Comparison of ENCODE assay signal across 12 cellular contexts in genomic region chr13:51330741-51331140, GRCh38. TPM values are rescaled to one million over a fixed set of nuclear protein-coding genes. Genes with fewer than 3 reads are reported as not detected.
DNase-seq lines count a peak whose midpoint lies in the region; ATAC-seq and TF ChIP-seq lines count a peak whose summit lies in the region.
"Had no signal": no experiment of that assay in that cellular context is flagged by ENCODE, and none has a peak within 500 bp of the region (broad histone marks: within the 10 kb centered on the region; RNA-seq: fewer than 3 reads in every experiment).

No MANE protein-coding gene starts in this region.

- no peaks in the 10 kb centered on the region for H3K36me3 Mint-ChIP-seq in activated CD4-positive, alpha-beta T cell treated with anti-CD3 and anti-CD28 coated beads, Interleukin-2, amount 10 ng/mL, durations not matched to agents 24 days and 14 days (ENCODE audit: low read depth)

- intact Hi-C loops in activated CD4-positive, alpha-beta T cell treated with anti-CD3 and anti-CD28 coated beads, Interleukin-2, amount 10 ng/mL, durations not matched to agents 24 days and 14 days (cut with micrococcal nuclease), result loop anchor here (5.0 kb wide), 1 partner anchor 122 kb away; the partner anchor contains the start of gene INTS6

- H3K4me1 Mint-ChIP-seq in activated CD4-positive, alpha-beta T cell treated with anti-CD3 and anti-CD28 coated beads, Interleukin-2, amount 10 ng/mL, durations not matched to agents 24 days and 14 days, result peaks cover 18% of the 10 kb centered on the region

- ATAC-seq in HG03135 (IDR thresholded peaks at IDR 0.05; ENCODE audit: unreplicated experiment), result no peak
- ATAC-seq: A549 had no signal

- H3K27ac Mint-ChIP-seq in activated CD4-positive, alpha-beta T cell treated with anti-CD3 and anti-CD28 coated beads, Interleukin-2, amount 10 ng/mL, durations not matched to agents 24 days and 14 days, result peak overlapping the region; percentile 60

- no peak overlapping the region for H3K4me3 ChIP-seq in brain microvascular endothelial cell (ENCODE audit: low read depth, low read length)
- H3K4me3 ChIP-seq: A549, hepatocyte had no signal

- no peaks in the 10 kb centered on the region for H3K36me3 ChIP-seq in brain microvascular endothelial cell (replicated peaks)

- TF ChIP-seq CTCF in brain microvascular endothelial cell (IDR thresholded peaks at IDR 0.05; ENCODE audit: low read depth, low read length, missing control alignments), result no peak

- no peak overlapping the region for H3K27ac ChIP-seq in brain microvascular endothelial cell
- H3K27ac ChIP-seq: A549, hepatocyte had no signal

- in situ Hi-C loops in brain microvascular endothelial cell (cut with HindIII; ENCODE audit: low pct_ligation_motif_present, low sequenced_read_pairs), result no loop called here

- H3K27me3 ChIP-seq in brain microvascular endothelial cell (replicated peaks), result no peaks in the 10 kb centered on the region
- H3K27me3 ChIP-seq: hepatocyte had no signal

- H3K27me3 Mint-ChIP-seq in activated CD4-positive, alpha-beta T cell treated with anti-CD3 and anti-CD28 coated beads, Interleukin-2, amount 10 ng/mL, durations not matched to agents 24 days and 14 days, result no peaks in the 10 kb centered on the region
- H3K27me3 Mint-ChIP-seq: activated naive CD4-positive, alpha-beta T cell treated with anti-CD3 and anti-CD28 coated beads, Interleukin-2, amount 50 U/mL, for 24 hours had no signal

- H3K9me3 Mint-ChIP-seq in activated CD4-positive, alpha-beta T cell treated with anti-CD3 and anti-CD28 coated beads, Interleukin-2, amount 10 ng/mL, durations not matched to agents 24 days and 14 days, result no peaks in the 10 kb centered on the region
- H3K9me3 Mint-ChIP-seq: activated naive CD4-positive, alpha-beta T cell treated with anti-CD3 and anti-CD28 coated beads, Interleukin-2, amount 50 U/mL, for 24 hours had no signal

- DNase-seq in activated CD4-positive, alpha-beta T cell treated with anti-CD3 and anti-CD28 coated beads, Interleukin-2, amount 10 ng/mL, durations not matched to agents 24 days and 14 days, result no peak
- DNase-seq in activated CD4-positive, alpha-beta T cell treated with anti-CD3 and anti-CD28 coated beads, Interleukin-2, amount 50 U/mL, for 48 hours, result no peak
- DNase-seq in Kasumi-1 (lab: John Stamatoyannopoulos, UW), result peak; percentile 79 to 81
- peak; percentile 39 for DNase-seq in brain microvascular endothelial cell
- peak; percentile 33 for DNase-seq in superior temporal gyrus (ENCODE audit: extremely low spot score)
- DNase-seq in NCI-H1105 (lab: John Stamatoyannopoulos, UW), result no peak
- no peak for DNase-seq in medulla oblongata (ENCODE audit: extremely low spot score)
- DNase-seq: SHP77 treated with DMSO at 0.1 percent for 48 hours had no signal

- H3K4me3 Mint-ChIP-seq in activated CD4-positive, alpha-beta T cell treated with anti-CD3 and anti-CD28 coated beads, Interleukin-2, amount 10 ng/mL, durations not matched to agents 24 days and 14 days, result peak overlapping the region; percentile 43

RNA-seq across cellular contexts. Expression of gene SERPINE3, which starts 8.8 kb away (rescaled TPM):
- total RNA-seq in activated CD4-positive, alpha-beta T cell treated with anti-CD3 and anti-CD28 coated beads, Interleukin-2, amount 10 ng/mL, durations not matched to agents 24 days and 14 days, result not detected in 2 replicates

Comparison
In these comparisons a context has a peak if more than half of its experiments do, and no peak if none do; other contexts are left out.
1. DNase-seq: peak in Kasumi-1 (2 of 2), brain microvascular endothelial cell (single experiment) and superior temporal gyrus (single experiment); none in activated CD4-positive, alpha-beta T cell treated with anti-CD3 and anti-CD28 coated beads, Interleukin-2, amount 10 ng/mL, durations not matched to agents 24 days and 14 days (single experiment), activated CD4-positive, alpha-beta T cell treated with anti-CD3 and anti-CD28 coated beads, Interleukin-2, amount 50 U/mL, for 48 hours (0 of 2), NCI-H1105 (single experiment) and medulla oblongata (single experiment).